1 cellular context compared by ENCODE assay signal in the genomic region with DNA sequence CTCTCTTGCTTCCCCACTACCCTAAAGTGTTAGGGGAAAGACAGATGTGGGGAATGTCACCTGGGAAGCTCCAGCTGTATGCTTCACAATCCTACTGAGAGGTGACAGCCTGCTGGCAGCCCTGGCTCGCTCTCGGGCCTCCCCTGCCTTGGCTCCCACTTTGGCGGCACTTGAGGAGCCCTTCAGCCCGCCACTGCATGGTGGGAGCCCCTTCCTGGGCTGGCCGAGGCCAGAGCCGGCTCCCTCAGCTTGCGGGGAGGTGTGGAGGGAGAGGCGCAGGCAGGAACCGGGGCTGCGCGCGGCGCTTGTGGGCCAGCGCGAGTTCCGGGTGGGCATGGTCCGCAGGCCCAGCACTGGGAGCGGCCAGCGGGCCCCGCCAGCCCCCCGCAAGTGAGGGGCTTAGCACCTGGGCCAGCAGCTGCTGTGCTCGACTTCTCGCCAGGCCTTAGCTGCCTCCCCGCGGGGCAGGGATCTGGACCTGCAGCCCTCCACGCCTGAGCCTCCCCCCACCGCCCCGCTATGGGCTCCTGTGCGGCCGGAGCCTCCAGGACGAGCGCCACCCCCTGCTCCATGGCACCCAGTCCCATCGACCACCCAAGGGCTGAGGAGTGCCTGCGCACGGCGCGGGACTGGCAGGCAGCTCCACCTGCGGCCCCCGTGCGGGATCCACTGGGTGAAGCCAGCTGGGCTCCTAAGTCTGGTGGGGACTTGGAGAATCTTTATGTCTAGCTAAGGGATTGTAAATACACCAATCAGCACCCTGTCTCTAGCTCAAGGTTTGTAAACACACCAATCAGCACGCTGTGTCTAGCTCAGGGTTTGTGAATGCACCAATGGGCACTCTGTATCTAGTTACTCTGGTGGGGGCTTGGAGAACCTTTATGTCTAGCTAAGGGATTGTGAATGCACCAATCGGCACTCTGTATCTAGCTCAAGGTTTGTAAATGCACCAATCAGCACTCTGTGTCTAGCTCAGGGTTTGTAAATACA.
A peak's percentile ranks its signal among the peaks of the same experiment; 100 is the strongest.
TF ChIP-seq lines count a peak whose summit lies in the region.

No MANE protein-coding gene starts in this region.

TF ChIP-seq in HCT116, 20 proteins besides CTCF, POLR2A, EP300 and RAD21:
- peak; percentile 34; the same call in 1 of the 2 replicates for TF ChIP-seq SP1 (IDR thresholded peaks at IDR 0.05; ENCODE audit: low read depth)
